ENCODE assay signal across 8 cellular contexts in genomic region chr6:20919677-20920385, GRCh38.
A peak's percentile ranks its signal among the peaks of the same experiment; 100 is the strongest.
DNase-seq lines count a peak whose midpoint lies in the region; ATAC-seq and TF ChIP-seq lines count a peak whose summit lies in the region.

No MANE protein-coding gene starts in this region.

- H3K4me1 ChIP-seq in GM23248 (ENCODE audit: insufficient read depth) = peaks cover 24% of the 10 kb centered on the region

- no peaks in the 10 kb centered on the region for H3K36me3 ChIP-seq in GM23248 (ENCODE audit: low read depth)

- H3K4me1 Mint-ChIP-seq in activated CD8-positive, alpha-beta memory T cell treated with anti-CD3 and anti-CD28 coated beads, Interleukin-2, amount 10 ng/mL, durations not matched to agents 7 days and 5 days = peaks cover 27% of the 10 kb centered on the region
- H3K4me1 Mint-ChIP-seq in neural crest cell = peaks cover 12% of the 10 kb centered on the region

- no peaks in the 10 kb centered on the region for H3K79me2 ChIP-seq in GM23248 (ENCODE audit: insufficient read depth)

- H3K4me3 Mint-ChIP-seq in activated CD8-positive, alpha-beta memory T cell treated with anti-CD3 and anti-CD28 coated beads, Interleukin-2, amount 10 ng/mL, durations not matched to agents 7 days and 5 days = no peak overlapping the region
- no peak overlapping the region for H3K4me3 Mint-ChIP-seq in neural crest cell

- H2AFZ ChIP-seq in GM23248 = no peak overlapping the region

- CTCF ChIA-PET in activated CD8-positive, alpha-beta memory T cell treated with anti-CD3 and anti-CD28 coated beads, Interleukin-2, amount 10 ng/mL, durations not matched to agents 7 days and 5 days (lab: Charles Lee) = no interaction called here

- no peaks in the 10 kb centered on the region for H3K27me3 Mint-ChIP-seq in activated CD8-positive, alpha-beta memory T cell treated with anti-CD3 and anti-CD28 coated beads, Interleukin-2, amount 10 ng/mL, durations not matched to agents 7 days and 5 days
- H3K27me3 Mint-ChIP-seq in neural crest cell (ENCODE audit: low read depth) = no peaks in the 10 kb centered on the region

- H3F3A ChIP-seq in GM23248 (ENCODE audit: insufficient read depth) = no peaks in the 10 kb centered on the region

- no peak overlapping the region for H3K4me3 ChIP-seq in GM23248

- H3K9ac ChIP-seq in GM23248 = no peak overlapping the region

- H3K36me3 Mint-ChIP-seq in activated CD8-positive, alpha-beta memory T cell treated with anti-CD3 and anti-CD28 coated beads, Interleukin-2, amount 10 ng/mL, durations not matched to agents 7 days and 5 days = peaks cover 26% of the 10 kb centered on the region
- H3K36me3 Mint-ChIP-seq in neural crest cell (ENCODE audit: low read depth) = peaks cover 20% of the 10 kb centered on the region

- no peak for TF ChIP-seq CTCF in neural crest cell (conservative IDR thresholded peaks at IDR 0.05)

- 59 to 65% methylated on average over 4 of the region's 4 CpGs for WGBS in GM23248 (ENCODE audit: low coverage in 1 of 2, low lambda C conversion rate in 2 of 2, missing lambda C conversion rate in 2 of 2), 2 experiments

- peak; percentile 86 for ATAC-seq in activated CD8-positive, alpha-beta memory T cell treated with anti-CD3 and anti-CD28 coated beads, Interleukin-2, amount 10 ng/mL, durations not matched to agents 7 days and 5 days
- ATAC-seq in HG03558 (IDR thresholded peaks at IDR 0.05; ENCODE audit: extremely low read depth, unreplicated experiment) (peak; percentile 84), HG03571 (IDR thresholded peaks at IDR 0.05; ENCODE audit: unreplicated experiment) (no peak)

- DNase-seq in activated CD8-positive, alpha-beta memory T cell treated with anti-CD3 and anti-CD28 coated beads, Interleukin-2, amount 10 ng/mL, durations not matched to agents 7 days and 5 days = no peak
- DNase-seq in activated CD8-positive, alpha-beta memory T cell treated with anti-CD3 and anti-CD28 coated beads for 24 hours = no peak
- DNase-seq in GM23248 (peak; percentile 54), neural crest cell (ENCODE audit: low read depth, low spot score) (no peak), GOT3 (lab: John Stamatoyannopoulos, UW) (no peak), anterior cingulate cortex (lab: John Stamatoyannopoulos, UW) (no peak)

- no peaks in the 10 kb centered on the region for H4K20me1 ChIP-seq in GM23248 (ENCODE audit: insufficient read depth)

- no peaks in the 10 kb centered on the region for H3K9me3 ChIP-seq in GM23248 (ENCODE audit: low read depth)

- no peak overlapping the region for H3K4me2 ChIP-seq in GM23248 (ENCODE audit: unreplicated experiment)

- H3K27ac ChIP-seq in GM23248 = no peak overlapping the region

- no peaks in the 10 kb centered on the region for H3K27me3 ChIP-seq in GM23248 (replicated peaks; ENCODE audit: insufficient read depth)

- H3K9me3 Mint-ChIP-seq in activated CD8-positive, alpha-beta memory T cell treated with anti-CD3 and anti-CD28 coated beads, Interleukin-2, amount 10 ng/mL, durations not matched to agents 7 days and 5 days (ENCODE audit: low read depth) = peaks cover 21% of the 10 kb centered on the region
- H3K9me3 Mint-ChIP-seq in neural crest cell = peaks cover 9% of the 10 kb centered on the region

- in situ Hi-C loops in GM23248 (cut with MboI) = no loop called here

- no peaks in the 10 kb centered on the region for H3K9me2 ChIP-seq in GM23248 (ENCODE audit: insufficient read depth)

- H3K27ac Mint-ChIP-seq in activated CD8-positive, alpha-beta memory T cell treated with anti-CD3 and anti-CD28 coated beads, Interleukin-2, amount 10 ng/mL, durations not matched to agents 7 days and 5 days = peak overlapping the region; percentile 24
- H3K27ac Mint-ChIP-seq in neural crest cell (ENCODE audit: unreplicated experiment) = peak overlapping the region; percentile 85
